ENCODE assay signal across 17 cellular contexts in the genomic region with DNA sequence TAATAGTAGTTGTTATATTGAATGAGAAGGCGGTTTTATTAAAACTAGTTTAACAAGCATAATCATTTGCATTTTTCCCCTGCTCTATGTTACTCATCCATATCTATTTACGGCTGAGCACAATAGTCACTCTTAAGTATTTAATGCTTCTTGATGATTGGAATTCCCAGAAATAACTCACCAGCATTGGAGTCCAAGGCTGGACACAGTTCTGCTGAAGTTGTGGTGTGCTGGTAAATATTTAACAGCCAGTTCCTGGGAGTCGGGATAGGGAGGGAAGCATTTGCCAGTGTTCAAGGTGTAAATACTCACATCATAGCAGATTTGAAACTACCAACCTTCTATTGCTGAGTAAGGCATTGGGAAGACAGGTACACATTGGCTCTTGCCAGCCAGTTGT.
DNase-seq lines count a peak whose midpoint lies in the region; ATAC-seq, FAIRE-seq and TF ChIP-seq lines count a peak whose summit lies in the region.
"Had no signal": no experiment of that assay in that cellular context is flagged by ENCODE, and none has a peak within 500 bp of the region (broad histone marks: within the 10 kb centered on the region; RNA-seq: fewer than 3 reads in every experiment).

No MANE protein-coding gene starts in this region.

- TF ChIP-seq EP300 in HepG2 (IDR thresholded peaks at IDR 0.05; ENCODE audit: low read depth in 2 of 2, low read length in 2 of 2) (no peak), HepG2 (CRISPR knock-in tag; IDR thresholded peaks at IDR 0.05; ENCODE audit: borderline replicate concordance) (no peak)

- H3K4me2 ChIP-seq in HepG2 (ENCODE audit: low read depth, low read length): no peak overlapping the region

- ATAC-seq in HepG2 (peak; percentile 46; the same call in 1 of the 3 replicates), aorta (ENCODE audit: low FRiP score) (no peak), HG02798 (IDR thresholded peaks at IDR 0.05; ENCODE audit: poor library complexity, unreplicated experiment) (no peak)

- TF ChIP-seq POLR2A in HepG2 (IDR thresholded peaks at IDR 0.05; ENCODE audit: insufficient read depth in 1 of 2, low read depth in 2 of 2, low read length in 2 of 2): no peak

- H3K9me3 ChIP-seq in MG63 (no peaks in the 10 kb centered on the region), HepG2 (ENCODE audit: low read length) (no peaks in the 10 kb centered on the region), aorta (ENCODE audit: control insufficient read depth, low read length) (no peaks in the 10 kb centered on the region)
- H3K9me3 ChIP-seq: transverse colon had no signal

- DNase-seq in COLO829 (ENCODE audit: low spot score): peak; percentile 19
- peak; percentile 26 for DNase-seq in MG63
- peak; percentile 10 to 31 for DNase-seq in cardiac fibroblast (ENCODE audit: low read depth in 2 of 2)
- DNase-seq in HepG2 (ENCODE audit: low spot score): no peak
- no peak for DNase-seq in aorta
- DNase-seq in mesenteric fat pad (ENCODE audit: low spot score): no peak
- no peak for DNase-seq in NCI-H345 (lab: John Stamatoyannopoulos, UW)
- DNase-seq: activated CD4-positive, CD25-positive, alpha-beta regulatory T cell treated with anti-CD3 and anti-CD28 coated beads, Interleukin-2, amount 50 U/mL, for 72 hours; activated CD8-positive, alpha-beta memory T cell treated with anti-CD3 and anti-CD28 coated beads, Interleukin-2, amount 50 U/mL, for 48 hours; NCI-H1105 treated with DMSO at 0.1 percent for 48 hours; NCI-H446 treated with DMSO at 0.1 percent for 48 hours; posterior cingulate gyrus; stimulated activated CD8-positive, alpha-beta memory T cell treated with anti-CD3 and anti-CD28 coated beads, Interleukin-4, amount 100 ng/mL, for 48 hours; transverse colon had no signal

- H3K4me1 ChIP-seq in HepG2 (ENCODE audit: insufficient read depth, low read length) (peaks cover 3% of the 10 kb centered on the region; the same call in 1 of the 2 replicates), aorta (ENCODE audit: control insufficient read depth in 1 of 2, insufficient read depth in 2 of 2, low read length in 2 of 2) (no peaks in the 10 kb centered on the region)

- no peak for TF ChIP-seq CTCF in cardiac fibroblast (IDR thresholded peaks at IDR 0.05; ENCODE audit: low read depth, low read length)
- no peak for TF ChIP-seq CTCF in HepG2 (CRISPR knock-in tag; IDR thresholded peaks at IDR 0.05)

- FAIRE-seq in HepG2 (lab: Jason Lieb, UNC): no peak
- FAIRE-seq: colon, GM12891 had no signal

- BruUV-seq in HepG2 (replicated peaks; lab: Mats Ljungman, UMichigan): no TSS peak

- H3K4me3 ChIP-seq in MG63 (no peak overlapping the region), cardiac fibroblast (replicated peaks in 1 of 2; ENCODE audit: low read depth in 2 of 2, low read length in 2 of 2) (no peak overlapping the region), HepG2 (replicated peaks in 1 of 3; ENCODE audit: insufficient read depth in 1 of 3, low read depth in 2 of 3, low read length in 3 of 3) (no peak overlapping the region), aorta (ENCODE audit: low read length in 2 of 2) (no peak overlapping the region)
- H3K4me3 ChIP-seq: transverse colon had no signal

- no peaks in the 10 kb centered on the region for H4K20me1 ChIP-seq in HepG2 (ENCODE audit: insufficient read depth, low read length)

- no peak for TF ChIP-seq RAD21 in HepG2 (CRISPR knock-in tag; IDR thresholded peaks at IDR 0.05)

- H3K36me3 ChIP-seq in MG63: no peaks in the 10 kb centered on the region
- H3K36me3 ChIP-seq in HepG2 (replicated peaks in 1 of 2; ENCODE audit: control insufficient read depth in 1 of 2, insufficient read depth in 2 of 2, low read length in 2 of 2): no peaks in the 10 kb centered on the region
- H3K36me3 ChIP-seq in aorta (ENCODE audit: control insufficient read depth in 1 of 2, insufficient read depth in 2 of 2, low read length in 1 of 2): no peaks in the 10 kb centered on the region
- H3K36me3 ChIP-seq: transverse colon had no signal

- POLR2A ChIA-PET in HepG2 (lab: Yijun Ruan, JAX): no interaction called here

- WGBS in HepG2 (ENCODE audit: low lambda C conversion rate): 26% methylated on average over 3 of the region's 3 CpGs
- 85 to 86% methylated on average over 3 of the region's 3 CpGs for WGBS in aorta, 2 donors

- intact Hi-C loops in HepG2 (cut with micrococcal nuclease; ENCODE audit: unreplicated experiment) (no loop called here), aorta (cut with DNase I) (no loop called here)

- H2AFZ ChIP-seq in HepG2 (ENCODE audit: low read length): no peak overlapping the region

- CTCF ChIA-PET in HepG2 (lab: Yijun Ruan, JAX; ENCODE audit: low intra/inter-chr PET ratio, low total read pairs): no interaction called here

- H3K27ac ChIP-seq in HepG2 (ENCODE audit: extremely low read length, insufficient read depth, low read length) (no peak overlapping the region), aorta (ENCODE audit: low read depth in 1 of 2, low read length in 2 of 2) (no peak overlapping the region)

- no peaks in the 10 kb centered on the region for H3K79me2 ChIP-seq in HepG2 (ENCODE audit: insufficient read depth, low read length)

- in situ Hi-C loops in HepG2 (cut with HindIII; ENCODE audit: extremely low pct_ligation_motif_present, low pct_unique_long_range_greater_than_20kb): no loop called here

- H3K27me3 ChIP-seq in MG63 (no peaks in the 10 kb centered on the region), HepG2 (ENCODE audit: control insufficient read depth in 1 of 2, insufficient read depth in 2 of 2, low read length in 2 of 2) (peaks cover 0 to 8% of the 10 kb centered on the region in 2 experiments; a peak in 1 of 5 replicates), aorta (ENCODE audit: control insufficient read depth in 1 of 2, insufficient read depth in 2 of 2, low read length in 1 of 2) (peaks cover 0 to 2% of the 10 kb centered on the region in 2 donors)
- H3K27me3 ChIP-seq: transverse colon had no signal

- no peak overlapping the region for H3K9ac ChIP-seq in HepG2 (ENCODE audit: insufficient read depth, low read depth, low read length)

TF ChIP-seq in HepG2, 621 proteins besides CTCF, POLR2A, EP300 and RAD21 (continues in another document):
- TF ChIP-seq, protein P1, sequence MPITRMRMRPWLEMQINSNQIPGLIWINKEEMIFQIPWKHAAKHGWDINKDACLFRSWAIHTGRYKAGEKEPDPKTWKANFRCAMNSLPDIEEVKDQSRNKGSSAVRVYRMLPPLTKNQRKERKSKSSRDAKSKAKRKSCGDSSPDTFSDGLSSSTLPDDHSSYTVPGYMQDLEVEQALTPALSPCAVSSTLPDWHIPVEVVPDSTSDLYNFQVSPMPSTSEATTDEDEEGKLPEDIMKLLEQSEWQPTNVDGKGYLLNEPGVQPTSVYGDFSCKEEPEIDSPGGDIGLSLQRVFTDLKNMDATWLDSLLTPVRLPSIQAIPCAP (CRISPR knock-in tag; IDR thresholded peaks at IDR 0.05; ENCODE audit: low read depth): no peak
- no peak for TF ChIP-seq KAT7 (CRISPR knock-in tag; IDR thresholded peaks at IDR 0.05; ENCODE audit: borderline replicate concordance)
- TF ChIP-seq ZNF501 (CRISPR knock-in tag; IDR thresholded peaks at IDR 0.05): no peak
- no peak for TF ChIP-seq FOXP4 (CRISPR knock-in tag; IDR thresholded peaks at IDR 0.05)
- TF ChIP-seq CEBPB (IDR thresholded peaks at IDR 0.05; ENCODE audit: borderline replicate concordance, low read depth, low read length): no peak
- no peak for TF ChIP-seq KLF11 (CRISPR knock-in tag; IDR thresholded peaks at IDR 0.05)
- TF ChIP-seq NFKB2 (CRISPR knock-in tag; IDR thresholded peaks at IDR 0.05; ENCODE audit: borderline replicate concordance): no peak
- TF ChIP-seq KLF13 (CRISPR knock-in tag; IDR thresholded peaks at IDR 0.05): no peak
- no peak for TF ChIP-seq ZNF737 (CRISPR knock-in tag; IDR thresholded peaks at IDR 0.05; ENCODE audit: borderline replicate concordance)

Comparison
In these comparisons a context has a peak if more than half of its experiments do, and no peak if none do; other contexts are left out.
1. DNase-seq: peak in COLO829 (single experiment), MG63 (single experiment) and cardiac fibroblast (2 of 2); none in HepG2 (single experiment), aorta (0 of 2), mesenteric fat pad (single experiment) and NCI-H345 (single experiment).